In genomic region chr19:5114713-5115112, GRCh38 we compare ENCODE assay signal across 1 cellular context.
TF ChIP-seq lines count a peak whose summit lies in the region.

No MANE protein-coding gene starts in this region.

TF ChIP-seq in WTC11, 78 proteins besides CTCF, POLR2A, EP300 and RAD21 (continued from another document):
- no peak for TF ChIP-seq FOXP4 (CRISPR knock-in tag; IDR thresholded peaks at IDR 0.05)
- TF ChIP-seq, protein P1, sequence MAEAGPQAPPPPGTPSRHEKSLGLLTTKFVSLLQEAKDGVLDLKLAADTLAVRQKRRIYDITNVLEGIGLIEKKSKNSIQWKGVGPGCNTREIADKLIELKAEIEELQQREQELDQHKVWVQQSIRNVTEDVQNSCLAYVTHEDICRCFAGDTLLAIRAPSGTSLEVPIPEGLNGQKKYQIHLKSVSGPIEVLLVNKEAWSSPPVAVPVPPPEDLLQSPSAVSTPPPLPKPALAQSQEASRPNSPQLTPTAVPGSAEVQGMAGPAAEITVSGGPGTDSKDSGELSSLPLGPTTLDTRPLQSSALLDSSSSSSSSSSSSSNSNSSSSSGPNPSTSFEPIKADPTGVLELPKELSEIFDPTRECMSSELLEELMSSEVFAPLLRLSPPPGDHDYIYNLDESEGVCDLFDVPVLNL (CRISPR knock-in tag; IDR thresholded peaks at IDR 0.05; ENCODE audit: borderline replicate concordance, low read depth): no peak
- no peak for TF ChIP-seq NFATC4 (CRISPR knock-in tag; IDR thresholded peaks at IDR 0.05)
- TF ChIP-seq, protein P2, sequence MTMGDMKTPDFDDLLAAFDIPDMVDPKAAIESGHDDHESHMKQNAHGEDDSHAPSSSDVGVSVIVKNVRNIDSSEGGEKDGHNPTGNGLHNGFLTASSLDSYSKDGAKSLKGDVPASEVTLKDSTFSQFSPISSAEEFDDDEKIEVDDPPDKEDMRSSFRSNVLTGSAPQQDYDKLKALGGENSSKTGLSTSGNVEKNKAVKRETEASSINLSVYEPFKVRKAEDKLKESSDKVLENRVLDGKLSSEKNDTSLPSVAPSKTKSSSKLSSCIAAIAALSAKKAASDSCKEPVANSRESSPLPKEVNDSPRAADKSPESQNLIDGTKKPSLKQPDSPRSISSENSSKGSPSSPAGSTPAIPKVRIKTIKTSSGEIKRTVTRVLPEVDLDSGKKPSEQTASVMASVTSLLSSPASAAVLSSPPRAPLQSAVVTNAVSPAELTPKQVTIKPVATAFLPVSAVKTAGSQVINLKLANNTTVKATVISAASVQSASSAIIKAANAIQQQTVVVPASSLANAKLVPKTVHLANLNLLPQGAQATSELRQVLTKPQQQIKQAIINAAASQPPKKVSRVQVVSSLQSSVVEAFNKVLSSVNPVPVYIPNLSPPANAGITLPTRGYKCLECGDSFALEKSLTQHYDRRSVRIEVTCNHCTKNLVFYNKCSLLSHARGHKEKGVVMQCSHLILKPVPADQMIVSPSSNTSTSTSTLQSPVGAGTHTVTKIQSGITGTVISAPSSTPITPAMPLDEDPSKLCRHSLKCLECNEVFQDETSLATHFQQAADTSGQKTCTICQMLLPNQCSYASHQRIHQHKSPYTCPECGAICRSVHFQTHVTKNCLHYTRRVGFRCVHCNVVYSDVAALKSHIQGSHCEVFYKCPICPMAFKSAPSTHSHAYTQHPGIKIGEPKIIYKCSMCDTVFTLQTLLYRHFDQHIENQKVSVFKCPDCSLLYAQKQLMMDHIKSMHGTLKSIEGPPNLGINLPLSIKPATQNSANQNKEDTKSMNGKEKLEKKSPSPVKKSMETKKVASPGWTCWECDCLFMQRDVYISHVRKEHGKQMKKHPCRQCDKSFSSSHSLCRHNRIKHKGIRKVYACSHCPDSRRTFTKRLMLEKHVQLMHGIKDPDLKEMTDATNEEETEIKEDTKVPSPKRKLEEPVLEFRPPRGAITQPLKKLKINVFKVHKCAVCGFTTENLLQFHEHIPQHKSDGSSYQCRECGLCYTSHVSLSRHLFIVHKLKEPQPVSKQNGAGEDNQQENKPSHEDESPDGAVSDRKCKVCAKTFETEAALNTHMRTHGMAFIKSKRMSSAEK (CRISPR knock-in tag; IDR thresholded peaks at IDR 0.05; ENCODE audit: borderline replicate concordance): no peak
- no peak for TF ChIP-seq E2F1 (CRISPR knock-in tag; IDR thresholded peaks at IDR 0.05)
- no peak for TF ChIP-seq FOXP1 (CRISPR knock-in tag; IDR thresholded peaks at IDR 0.05; ENCODE audit: borderline replicate concordance)
- TF ChIP-seq, protein P3, sequence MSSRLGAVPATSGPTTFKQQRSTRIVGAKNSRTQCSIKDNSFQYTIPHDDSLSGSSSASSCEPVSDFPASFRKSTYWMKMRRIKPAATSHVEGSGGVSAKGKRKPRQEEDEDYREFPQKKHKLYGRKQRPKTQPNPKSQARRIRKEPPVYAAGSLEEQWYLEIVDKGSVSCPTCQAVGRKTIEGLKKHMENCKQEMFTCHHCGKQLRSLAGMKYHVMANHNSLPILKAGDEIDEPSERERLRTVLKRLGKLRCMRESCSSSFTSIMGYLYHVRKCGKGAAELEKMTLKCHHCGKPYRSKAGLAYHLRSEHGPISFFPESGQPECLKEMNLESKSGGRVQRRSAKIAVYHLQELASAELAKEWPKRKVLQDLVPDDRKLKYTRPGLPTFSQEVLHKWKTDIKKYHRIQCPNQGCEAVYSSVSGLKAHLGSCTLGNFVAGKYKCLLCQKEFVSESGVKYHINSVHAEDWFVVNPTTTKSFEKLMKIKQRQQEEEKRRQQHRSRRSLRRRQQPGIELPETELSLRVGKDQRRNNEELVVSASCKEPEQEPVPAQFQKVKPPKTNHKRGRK (CRISPR knock-in tag; IDR thresholded peaks at IDR 0.05; ENCODE audit: borderline replicate concordance): no peak
- TF ChIP-seq CREM (CRISPR knock-in tag; IDR thresholded peaks at IDR 0.05): no peak
- TF ChIP-seq ZBTB21 (CRISPR knock-in tag; IDR thresholded peaks at IDR 0.05; ENCODE audit: borderline replicate concordance): no peak
- no peak for TF ChIP-seq PRRX2 (CRISPR knock-in tag; IDR thresholded peaks at IDR 0.05)
- TF ChIP-seq SOX15 (CRISPR knock-in tag; IDR thresholded peaks at IDR 0.05): no peak
- no peak for TF ChIP-seq EMX1 (CRISPR knock-in tag; IDR thresholded peaks at IDR 0.05)
- TF ChIP-seq, protein P4, sequence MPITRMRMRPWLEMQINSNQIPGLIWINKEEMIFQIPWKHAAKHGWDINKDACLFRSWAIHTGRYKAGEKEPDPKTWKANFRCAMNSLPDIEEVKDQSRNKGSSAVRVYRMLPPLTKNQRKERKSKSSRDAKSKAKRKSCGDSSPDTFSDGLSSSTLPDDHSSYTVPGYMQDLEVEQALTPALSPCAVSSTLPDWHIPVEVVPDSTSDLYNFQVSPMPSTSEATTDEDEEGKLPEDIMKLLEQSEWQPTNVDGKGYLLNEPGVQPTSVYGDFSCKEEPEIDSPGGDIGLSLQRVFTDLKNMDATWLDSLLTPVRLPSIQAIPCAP (CRISPR knock-in tag; IDR thresholded peaks at IDR 0.05): no peak
TF ChIP-seq in WTC11: peak in this region for 0.
